Comparison of ENCODE assay signal across 28 cellular contexts in the genomic region with DNA sequence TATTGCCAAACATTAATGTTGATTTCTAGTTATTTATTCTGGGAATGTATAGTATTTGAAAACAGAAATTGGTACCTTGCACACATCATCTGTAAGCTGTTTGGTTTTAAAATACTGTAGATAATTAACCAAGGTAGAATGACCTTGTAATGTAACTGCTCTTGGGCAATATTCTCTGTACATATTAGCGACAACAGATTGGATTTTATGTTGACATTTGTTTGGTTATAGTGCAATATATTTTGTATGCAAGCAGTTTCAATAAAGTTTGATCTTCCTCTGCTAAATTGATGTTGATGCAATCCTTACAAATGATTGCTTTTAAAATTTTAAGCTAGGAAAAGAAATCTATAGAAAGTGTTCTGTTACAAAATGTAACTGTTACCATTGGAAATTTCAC. TPM values are rescaled to one million over a fixed set of nuclear protein-coding genes. Genes with fewer than 3 reads are reported as not detected.
"Had no signal": no experiment of that assay in that cellular context is flagged by ENCODE, and none has a peak within 500 bp of the region (broad histone marks: within the 10 kb centered on the region; RNA-seq: fewer than 3 reads in every experiment).

No MANE protein-coding gene starts in this region.

- H3K27me3 ChIP-seq: body of pancreas, SJCRH30 had no signal

- H3K9me3 ChIP-seq: body of pancreas, SJCRH30 had no signal

- ATAC-seq: activated CD8-positive, alpha-beta T cell treated with anti-CD3 and anti-CD28 coated beads, Interleukin-2, amount 10 ng/mL, durations not matched to agents 7 days and 5 days; body of pancreas; K562; Panc1; Right ventricle myocardium inferior; SK-N-SH treated with all-trans-retinoic acid at 6 μM for 48 hours had no signal

- H3K4me3 ChIP-seq: body of pancreas, K562, SJCRH30 had no signal

- DNase-seq: activated CD4-positive, alpha-beta T cell treated with anti-CD3 and anti-CD28 coated beads for 48 hours; activated CD4-positive, alpha-beta T cell treated with anti-CD3 and anti-CD28 coated beads, Interleukin-2, amount 50 U/mL, for 4 hours; activated CD4-positive, CD25-positive, alpha-beta regulatory T cell treated with anti-CD3 and anti-CD28 coated beads, Interleukin-2, amount 50 U/mL, for 72 hours; activated CD8-positive, alpha-beta memory T cell treated with anti-CD3 and anti-CD28 coated beads, Interleukin-2, amount 50 U/mL, for 48 hours; activated CD8-positive, alpha-beta T cell treated with anti-CD3 and anti-CD28 coated beads, Interleukin-2, amount 10 ng/mL, durations not matched to agents 7 days and 5 days; activated naive CD4-positive, alpha-beta T cell treated with anti-CD3 and anti-CD28 coated beads, Interleukin-2, amount 50 U/mL, for 16 hours; activated T-cell treated with anti-CD3 and anti-CD28 coated beads, Interleukin-2, amount 50 U/mL, for 1 hour; aorta; body of pancreas; Karpas-422; NCI-H1105 treated with DMSO at 0.1 percent for 48 hours; NCI-H1436 treated with DMSO at 0.1 percent for 48 hours; NCI-H187; NCI-H2081; NCI-H2227 treated with DMSO at 0.1 percent for 48 hours; NCI-H526; NCI-H82; NK-92 treated with Interleukin-12 subunit alpha and Interleukin-12 subunit beta, amount 100 ng/mL, for 24 hours; OCI-M1; RPMI8226; SJCRH30; SW 1271 had no signal

- H3K27ac ChIP-seq: body of pancreas, SJCRH30 had no signal

- FAIRE-seq: K562 had no signal

- H3K4me1 ChIP-seq: body of pancreas, SJCRH30 had no signal

RNA-seq across cellular contexts. Expression of a gene that starts 30.8 kb away (rescaled TPM):
- total RNA-seq: activated CD8-positive, alpha-beta T cell treated with anti-CD3 and anti-CD28 coated beads, Interleukin-2, amount 10 ng/mL, durations not matched to agents 7 days and 5 days; aorta; body of pancreas; NCI-H460; Right ventricle myocardium inferior; SJCRH30; T-helper 1 cell treated with Interleukin-12 subunit alpha and Interleukin-12 subunit beta and Interleukin-4 antibody, amounts not matched to agents 30 ng/mL and 1 ng/mL, for 36 hours had no signal
- polyA plus RNA-seq: aorta had no signal
